9 cellular contexts compared by ENCODE assay signal in the genomic region with DNA sequence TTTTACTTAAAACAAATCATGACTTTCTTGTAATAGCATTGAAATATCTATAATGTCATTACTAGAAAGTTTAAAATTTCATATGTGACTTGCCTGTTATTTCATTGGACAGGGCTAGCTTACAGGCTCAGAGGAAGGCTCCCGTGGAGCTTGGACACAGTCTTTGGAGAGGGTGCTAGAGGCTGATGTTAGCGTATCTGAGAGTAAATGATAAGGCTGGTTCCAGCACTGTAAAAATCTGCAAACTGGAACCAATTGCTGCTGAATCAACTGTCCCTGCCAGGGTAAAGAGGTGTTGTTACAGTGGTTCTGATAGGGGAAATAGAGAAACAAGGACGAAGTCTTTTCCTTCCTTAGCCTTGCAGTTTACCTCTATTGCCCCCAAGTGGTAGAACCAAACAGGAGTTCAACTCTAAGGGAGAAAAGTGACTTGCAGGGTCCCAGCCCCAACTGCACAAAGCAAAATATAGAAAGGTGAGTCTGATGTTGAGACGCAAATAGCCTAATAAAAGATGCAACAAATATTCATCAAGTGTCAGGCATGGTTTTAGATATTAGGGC.
A peak's percentile ranks its signal among the peaks of the same experiment; 100 is the strongest.
DNase-seq lines count a peak whose midpoint lies in the region; ATAC-seq and TF ChIP-seq lines count a peak whose summit lies in the region.
"Had no signal": no experiment of that assay in that cellular context is flagged by ENCODE, and none has a peak within 500 bp of the region (broad histone marks: within the 10 kb centered on the region; RNA-seq: fewer than 3 reads in every experiment).

No MANE protein-coding gene starts in this region.

- H3K4me3 ChIP-seq in AG04450 (ENCODE audit: low read depth, low read length) (no peak overlapping the region), lower lobe of right lung (no peak overlapping the region)

- H3K36me3 ChIP-seq in lower lobe of right lung, result no peaks in the 10 kb centered on the region

- TF ChIP-seq CTCF in AG04450 (IDR thresholded peaks at IDR 0.05; ENCODE audit: low read depth, low read length) (peak; percentile 51), lower lobe of right lung (IDR thresholded peaks at IDR 0.05) (no peak)

- intact Hi-C loops in lower lobe of right lung (cut with DNase I), result no loop called here

- no peaks in the 10 kb centered on the region for H3K9me3 ChIP-seq in AG04450 (ENCODE audit: control insufficient read depth, insufficient read depth, low read length)
- no peaks in the 10 kb centered on the region for H3K9me3 ChIP-seq in lower lobe of right lung

- ATAC-seq in lower lobe of right lung (no peak), GM21423 (IDR thresholded peaks at IDR 0.05; ENCODE audit: unreplicated experiment) (no peak)

- no peak overlapping the region for H3K27ac ChIP-seq in AG04450 (ENCODE audit: low read depth, low read length)
- H3K27ac ChIP-seq in lower lobe of right lung, result no peak overlapping the region

- DNase-seq in AG04450 (ENCODE audit: low read depth, low spot score) (no peak), HEK293T (ENCODE audit: extremely low spot score) (peak; percentile 12), amniotic epithelial cell (ENCODE audit: low read depth) (peak; percentile 48), inferior parietal cortex (ENCODE audit: extremely low spot score) (peak; percentile 59), lower lobe of right lung (no peak), HuH-7.5 (ENCODE audit: low spot score) (no peak), cerebellar nuclear complex (lab: John Stamatoyannopoulos, UW) (no peak)
- DNase-seq: stimulated activated CD4-positive, alpha-beta T cell treated with anti-CD3 and anti-CD28 coated beads, Interleukin-4, amount 100 ng/mL, for 24 hours had no signal

- no peaks in the 10 kb centered on the region for H3K4me1 ChIP-seq in lower lobe of right lung

- CTCF ChIA-PET in AG04450 (lab: Charles Lee) (interaction anchor here (0.5 to 1.3 kb wide), 9 partner anchors 11 to 641 kb away, joined by 3 to 5 read pairs (median 3); no protein-coding TSS in a partner anchor), HEK293T (lab: Yijun Ruan, JAX) (interaction anchor here (0.6 to 0.7 kb wide), 3 partner anchors 206 to 286 kb away, joined by 3 read pairs; no protein-coding TSS in a partner anchor)

- POLR2A ChIA-PET in AG04450 (lab: Yijun Ruan, JAX), result no interaction called here
- POLR2A ChIA-PET in HEK293T (lab: Yijun Ruan, JAX), result no interaction called here

- no peaks in the 10 kb centered on the region for H3K27me3 ChIP-seq in AG04450 (ENCODE audit: control insufficient read depth, insufficient read depth, low read length)
- no peaks in the 10 kb centered on the region for H3K27me3 ChIP-seq in lower lobe of right lung (ENCODE audit: low read depth)

TF ChIP-seq in HEK293T, 16 proteins besides CTCF, POLR2A, EP300 and RAD21:
- no peak for TF ChIP-seq FOXM1 (IDR thresholded peaks at IDR 0.05; ENCODE audit: borderline replicate concordance)
- TF ChIP-seq ELF4 (IDR thresholded peaks at IDR 0.05), result no peak
- TF ChIP-seq L3MBTL2 (conservative IDR thresholded peaks at IDR 0.05), result no peak
- TF ChIP-seq FOXA1 (IDR thresholded peaks at IDR 0.05), result no peak
- no peak for TF ChIP-seq FOXK2 (IDR thresholded peaks at IDR 0.05)
- no peak for TF ChIP-seq ARNT (IDR thresholded peaks at IDR 0.05)
- TF ChIP-seq TARDBP (IDR thresholded peaks at IDR 0.05), result no peak
TF ChIP-seq in HEK293T: peak in this region for 0.

Comparison
In these comparisons a context has a peak if more than half of its experiments do, and no peak if none do; other contexts are left out.
1. DNase-seq: peak in HEK293T (single experiment), amniotic epithelial cell (single experiment) and inferior parietal cortex (single experiment); none in AG04450 (single experiment), lower lobe of right lung (single experiment), HuH-7.5 (single experiment) and cerebellar nuclear complex (0 of 2).